Comparison of ENCODE assay signal across 10 cellular contexts in genomic region chr6:144335914-144336313, GRCh38. TPM values are rescaled to one million over a fixed set of nuclear protein-coding genes. Genes with fewer than 3 reads are reported as not detected.
DNase-seq lines count a peak whose midpoint lies in the region; ATAC-seq and TF ChIP-seq lines count a peak whose summit lies in the region.
"Had no signal": no experiment of that assay in that cellular context is flagged by ENCODE, and none has a peak within 500 bp of the region (broad histone marks: within the 10 kb centered on the region; RNA-seq: fewer than 3 reads in every experiment).

No MANE protein-coding gene starts in this region.

- H3K27ac Mint-ChIP-seq in naive thymus-derived CD4-positive, alpha-beta T cell: peak overlapping the region; percentile 82 to 98 (median 96)

- no peaks in the 10 kb centered on the region for H3K27me3 ChIP-seq in naive thymus-derived CD4-positive, alpha-beta T cell (ENCODE audit: control insufficient read depth in 2 of 2, insufficient read depth in 2 of 2, low read length in 2 of 2)
- no peaks in the 10 kb centered on the region for H3K27me3 ChIP-seq in ovary
- H3K27me3 ChIP-seq: colonic mucosa had no signal

- H3K4me3 ChIP-seq in naive thymus-derived CD4-positive, alpha-beta T cell (ENCODE audit: low read length): no peak overlapping the region
- H3K4me3 ChIP-seq in ovary: no peak overlapping the region
- H3K4me3 ChIP-seq: colonic mucosa had no signal

- ATAC-seq in GM18858 (IDR thresholded peaks at IDR 0.05; ENCODE audit: unreplicated experiment): peak; percentile 56
- peak; percentile 56 for ATAC-seq in HG02623 (IDR thresholded peaks at IDR 0.05; ENCODE audit: unreplicated experiment)
- ATAC-seq in naive thymus-derived CD4-positive, alpha-beta T cell: peak; percentile 43

- H3K9me3 ChIP-seq in naive thymus-derived CD4-positive, alpha-beta T cell (ENCODE audit: control insufficient read depth in 2 of 3, low read length in 3 of 3): no peaks in the 10 kb centered on the region
- H3K9me3 ChIP-seq in ovary: no peaks in the 10 kb centered on the region
- H3K9me3 ChIP-seq: colonic mucosa had no signal

- intact Hi-C loops in naive thymus-derived CD4-positive, alpha-beta T cell (cut with micrococcal nuclease): loop anchor here (2.0 kb wide), 3 partner anchors 15 to 51 kb away; partner anchors contain the start of gene UTRN (in 1 of the 2)
- intact Hi-C loops in ovary (cut with DNase I): no loop called here

- H3K4me1 ChIP-seq in naive thymus-derived CD4-positive, alpha-beta T cell (ENCODE audit: control insufficient read depth in 2 of 2, insufficient read depth in 2 of 2, low read length in 2 of 2): peaks cover 37 to 43% of the 10 kb centered on the region in 2 donors
- peaks cover 12% of the 10 kb centered on the region for H3K4me1 ChIP-seq in ovary (ENCODE audit: insufficient read depth)
- H3K4me1 ChIP-seq: colonic mucosa had no signal

- peak overlapping the region; percentile 75 for H3K27ac ChIP-seq in naive thymus-derived CD4-positive, alpha-beta T cell (ENCODE audit: low read depth, low read length)
- no peak overlapping the region for H3K27ac ChIP-seq in ovary
- H3K27ac ChIP-seq: colonic mucosa, KMS-11 had no signal

- TF ChIP-seq EP300 in ovary (IDR thresholded peaks at IDR 0.05): no peak

- DNase-seq in RKO (ENCODE audit: low spot score) (peak; percentile 4), ovary (no peak), NCI-H2227 treated with DMSO at 0.1 percent for 48 hours (lab: John Stamatoyannopoulos, UW) (no peak), cerebellar cortex (ENCODE audit: low spot score) (no peak), KBM-7 (no peak)
- DNase-seq in naive thymus-derived CD4-positive, alpha-beta T cell: no peak
- DNase-seq: colonic mucosa had no signal

- TF ChIP-seq POLR2A in ovary (IDR thresholded peaks at IDR 0.05): no peak

- no peaks in the 10 kb centered on the region for H3K9me3 Mint-ChIP-seq in naive thymus-derived CD4-positive, alpha-beta T cell

- peak overlapping the region; percentile 80 to 93 (median 84) for H3K4me3 Mint-ChIP-seq in naive thymus-derived CD4-positive, alpha-beta T cell

- peaks cover 0 to 5% (median 0%) of the 10 kb centered on the region in 5 donors for H3K36me3 Mint-ChIP-seq in naive thymus-derived CD4-positive, alpha-beta T cell

- in situ Hi-C loops in KBM-7 (cut with MboI; ENCODE audit: low pct_unique_long_range_greater_than_20kb, low sequenced_read_pairs): no loop called here

- CTCF ChIA-PET in naive thymus-derived CD4-positive, alpha-beta T cell (lab: Charles Lee): interaction anchor here (0.5 kb wide), 1 partner anchor 397 kb away, joined by 7 read pairs; no protein-coding TSS in a partner anchor

- 92 to 98% (median 97%) methylated on average over 5 of the region's 5 CpGs for WGBS in ovary, 3 donors

- TF ChIP-seq CTCF in ovary (IDR thresholded peaks at IDR 0.05): no peak

- POLR2A ChIA-PET in naive thymus-derived CD4-positive, alpha-beta T cell (lab: Charles Lee): interaction anchor here (0.6 to 4.0 kb wide), 5 partner anchors 9 to 39 kb away, joined by 3 to 42 read pairs (median 6); no protein-coding TSS in a partner anchor

- no peaks in the 10 kb centered on the region for H3K36me3 ChIP-seq in naive thymus-derived CD4-positive, alpha-beta T cell (ENCODE audit: control insufficient read depth in 2 of 3, insufficient read depth in 3 of 3, low read length in 3 of 3)
- no peaks in the 10 kb centered on the region for H3K36me3 ChIP-seq in ovary
- H3K36me3 ChIP-seq: colonic mucosa had no signal

- H3K4me1 Mint-ChIP-seq in naive thymus-derived CD4-positive, alpha-beta T cell: peaks cover 53 to 87% (median 71%) of the 10 kb centered on the region in 7 donors

- H3K27me3 Mint-ChIP-seq in naive thymus-derived CD4-positive, alpha-beta T cell: no peaks in the 10 kb centered on the region

RNA-seq across cellular contexts. Expression of gene UTRN, which starts 50.8 kb away (rescaled TPM):
- 100 to 1,000 TPM; 148 to 280 (median 153) TPM for total RNA-seq in naive thymus-derived CD4-positive, alpha-beta T cell
- polyA plus RNA-seq in naive thymus-derived CD4-positive, alpha-beta T cell: 10 to 100 TPM; 46.7 to 52.1 TPM
- 100 to 1,000 TPM; 105 to 155 (median 132) TPM for total RNA-seq in ovary
- polyA plus RNA-seq in ovary: 10 to 100 TPM; 27.6 to 63.0 TPM

Comparison
In these comparisons a context has a peak if more than half of its experiments do, and no peak if none do; other contexts are left out.
1. intact Hi-C loops: an anchor here in naive thymus-derived CD4-positive, alpha-beta T cell (2.0 kb wide); none called in ovary.